24 cellular contexts compared by ENCODE assay signal in the genomic region with DNA sequence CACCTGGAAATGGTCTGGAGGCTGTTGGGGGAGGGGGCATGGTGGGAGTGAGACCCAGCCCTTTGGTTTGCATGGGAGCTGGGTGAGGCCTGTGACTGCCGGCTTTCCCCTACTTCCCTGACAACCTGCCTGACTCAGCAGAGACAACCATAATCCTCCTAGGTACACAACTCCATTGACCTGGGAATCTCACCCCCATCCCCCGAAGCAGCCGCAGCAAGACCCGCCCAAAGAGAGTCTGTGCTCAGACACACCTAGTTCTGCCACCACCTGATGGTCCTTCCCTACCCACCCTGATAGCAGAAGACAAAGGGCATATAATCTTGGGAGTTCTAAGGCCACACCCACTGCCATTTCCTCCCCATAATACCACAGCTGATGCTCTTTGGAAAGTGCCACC.
"Had no signal": no experiment of that assay in that cellular context is flagged by ENCODE, and none has a peak within 500 bp of the region (broad histone marks: within the 10 kb centered on the region; RNA-seq: fewer than 3 reads in every experiment).

No MANE protein-coding gene starts in this region.

- H3K27me3 ChIP-seq: pancreas, tibial nerve, uterus had no signal

- H3K4me3 ChIP-seq: left ventricle myocardium inferior, lung, pancreas, prostate gland, skin epidermis, tibial nerve, uterus had no signal

- H3K27ac ChIP-seq: left ventricle myocardium inferior, pancreas, prostate gland, skin epidermis, tibial nerve, uterus had no signal

- H3K36me3 ChIP-seq: left ventricle myocardium inferior, pancreas, prostate gland, tibial nerve, uterus had no signal

- H3K9me3 ChIP-seq: pancreas, prostate gland, uterus had no signal

- H3K4me1 ChIP-seq: left ventricle myocardium inferior, pancreas, prostate gland, tibial nerve, uterus had no signal

- DNase-seq: hippocampal formation; immature natural killer cell; kidney; left ventricle myocardium inferior; midbrain; naive thymus-derived CD8-positive, alpha-beta T cell; nucleus accumbens; pancreas; retina; right cardiac atrium; stimulated activated CD4-positive, alpha-beta T cell treated with anti-CD3 and anti-CD28 coated beads, Interleukin-1b, Interleukin-23, amount 100 ng/mL, for 48 hours; stimulated activated CD4-positive, alpha-beta T cell treated with anti-CD3 and anti-CD28 coated beads, Interleukin-2, amount 100 ng/mL, for 48 hours; stimulated activated CD4-positive, alpha-beta T cell treated with anti-CD3 and anti-CD28 coated beads, Interleukin-4, amount 100 ng/mL, for 4 hours; stimulated activated CD8-positive, alpha-beta memory T cell treated with anti-CD3 and anti-CD28 coated beads, Interleukin-4, amount 100 ng/mL, for 48 hours; stimulated activated naive CD4-positive, alpha-beta T cell treated with Interleukin-2 at 50 U/mL for 16 hours; stimulated activated naive CD8-positive, alpha-beta T cell treated with anti-CD3 and anti-CD28 coated beads, Interleukin-15, amount 100 ng/mL, for 72 hours; substantia nigra; uterus had no signal

- ATAC-seq: naive thymus-derived CD8-positive, alpha-beta T cell; pancreas; right cardiac atrium; sciatic nerve; stimulated activated memory B cell treated with anti-CD40 and anti-IgM and Interleukin-4, amounts not matched to agents 10 μg/mL and 1 μg/mL and 100 μg/mL, for 72 hours; stimulated activated naive CD8-positive, alpha-beta T cell treated with anti-CD3 and anti-CD28 coated beads, Interleukin-15, amount 100 ng/mL, for 72 hours had no signal
